In genomic region chr1:229870381-229870780, GRCh38 we compare ENCODE assay signal across 17 cellular contexts.
DNase-seq lines count a peak whose midpoint lies in the region; ATAC-seq and TF ChIP-seq lines count a peak whose summit lies in the region.
"Had no signal": no experiment of that assay in that cellular context is flagged by ENCODE, and none has a peak within 500 bp of the region (broad histone marks: within the 10 kb centered on the region; RNA-seq: fewer than 3 reads in every experiment).

No MANE protein-coding gene starts in this region.

- H3K9me1 ChIP-seq in IMR-90 (ENCODE audit: insufficient read depth, low read length), result no peaks in the 10 kb centered on the region

- H3K4ac ChIP-seq in IMR-90 (ENCODE audit: low read depth, low read length), result no peak overlapping the region

- H3K56ac ChIP-seq in IMR-90 (ENCODE audit: extremely low read depth, insufficient read depth, low read length), result no peak overlapping the region

- H2AK5ac ChIP-seq in IMR-90 (ENCODE audit: low read depth, low read length), result no peak overlapping the region

- DNase-seq in NCI-H1105 treated with DMSO at 0.1 percent for 48 hours (lab: John Stamatoyannopoulos, UW) (peak; percentile 1), NCI-H1105 (lab: John Stamatoyannopoulos, UW) (no peak), IMR-90 (no peak), NCI-H69 (lab: John Stamatoyannopoulos, UW) (peak; percentile 18), left lung (no peak), prostate gland (ENCODE audit: low spot score) (no peak)
- no peak for DNase-seq in activated CD8-positive, alpha-beta memory T cell treated with anti-CD3 and anti-CD28 coated beads, Interleukin-2, amount 10 ng/mL, durations not matched to agents 7 days and 5 days
- DNase-seq: 8988T; CD4-positive, alpha-beta memory T cell; DMS53; DND-41; EL; H9 had no signal

- H3K27me3 ChIP-seq in IMR-90 (ENCODE audit: control insufficient read depth, insufficient read depth, low read length), result no peaks in the 10 kb centered on the region
- no peaks in the 10 kb centered on the region for H3K27me3 ChIP-seq in left lung
- H3K27me3 ChIP-seq in prostate gland (replicated peaks; ENCODE audit: insufficient read depth), result no peaks in the 10 kb centered on the region
- H3K27me3 ChIP-seq: BLaER1 had no signal

- CTCF ChIA-PET in IMR-90 (lab: Yijun Ruan, JAX), result no interaction called here
- CTCF ChIA-PET in activated CD8-positive, alpha-beta memory T cell treated with anti-CD3 and anti-CD28 coated beads, Interleukin-2, amount 10 ng/mL, durations not matched to agents 7 days and 5 days (lab: Charles Lee), result no interaction called here

- no peaks in the 10 kb centered on the region for H3K79me1 ChIP-seq in IMR-90 (ENCODE audit: low read depth in 1 of 2, low read length in 2 of 2)

- no peaks in the 10 kb centered on the region for H3K36me3 Mint-ChIP-seq in activated CD8-positive, alpha-beta memory T cell treated with anti-CD3 and anti-CD28 coated beads, Interleukin-2, amount 10 ng/mL, durations not matched to agents 7 days and 5 days
- H3K36me3 Mint-ChIP-seq: CD14-positive monocyte; CD4-positive, alpha-beta memory T cell had no signal

- H4K5ac ChIP-seq in IMR-90 (ENCODE audit: low read depth, low read length), result no peak overlapping the region

- dilution Hi-C loops in IMR-90 (cut with HindIII; ENCODE audit: low sequenced_read_pairs, unreplicated experiment), result no loop called here

- no peaks in the 10 kb centered on the region for H3K4me1 ChIP-seq in IMR-90 (ENCODE audit: control insufficient read depth, insufficient read depth, low read length)
- no peaks in the 10 kb centered on the region for H3K4me1 ChIP-seq in left lung
- H3K4me1 ChIP-seq in prostate gland (replicated peaks), result no peaks in the 10 kb centered on the region
- H3K4me1 ChIP-seq: BLaER1 had no signal

- H3K14ac ChIP-seq in IMR-90 (replicated peaks; ENCODE audit: low read depth, low read length), result no peak overlapping the region

- POLR2A ChIA-PET in IMR-90 (lab: Charles Lee; ENCODE audit: unreplicated experiment), result no interaction called here

- H3K18ac ChIP-seq in IMR-90 (ENCODE audit: low read depth, low read length), result no peak overlapping the region

- no peak overlapping the region for H3K9ac ChIP-seq in IMR-90 (ENCODE audit: low read depth, low read length)
- H3K9ac ChIP-seq: BLaER1 had no signal

- H3K9me3 Mint-ChIP-seq in activated CD8-positive, alpha-beta memory T cell treated with anti-CD3 and anti-CD28 coated beads, Interleukin-2, amount 10 ng/mL, durations not matched to agents 7 days and 5 days (ENCODE audit: low read depth), result no peaks in the 10 kb centered on the region
- H3K9me3 Mint-ChIP-seq: CD14-positive monocyte; CD4-positive, alpha-beta memory T cell; H9 had no signal

- no peaks in the 10 kb centered on the region for H3K4me1 Mint-ChIP-seq in activated CD8-positive, alpha-beta memory T cell treated with anti-CD3 and anti-CD28 coated beads, Interleukin-2, amount 10 ng/mL, durations not matched to agents 7 days and 5 days
- H3K4me1 Mint-ChIP-seq: CD14-positive monocyte; CD4-positive, alpha-beta memory T cell; H9 had no signal

- ATAC-seq in IMR-90 (ENCODE audit: low read depth), result no peak
- ATAC-seq in left lung, result peak; percentile 54
- ATAC-seq in GM21367 (IDR thresholded peaks at IDR 0.05; ENCODE audit: unreplicated experiment), result no peak
- ATAC-seq in activated CD8-positive, alpha-beta memory T cell treated with anti-CD3 and anti-CD28 coated beads, Interleukin-2, amount 10 ng/mL, durations not matched to agents 7 days and 5 days, result no peak
- ATAC-seq: GM12878 had no signal

- no peaks in the 10 kb centered on the region for H4K20me1 ChIP-seq in IMR-90 (ENCODE audit: insufficient read depth, low read length)
- H4K20me1 ChIP-seq: BLaER1 had no signal

- H2BK120ac ChIP-seq in IMR-90 (ENCODE audit: low read depth, low read length), result no peak overlapping the region

- H3K4me3 ChIP-seq in IMR-90 (ENCODE audit: insufficient read depth, low read depth, low read length) (no peak overlapping the region), left lung (no peak overlapping the region), prostate gland (no peak overlapping the region)
- H3K4me3 ChIP-seq: BLaER1, GM12878 had no signal

- H3K36me3 ChIP-seq in IMR-90 (ENCODE audit: control insufficient read depth, insufficient read depth, low read length), result no peaks in the 10 kb centered on the region
- H3K36me3 ChIP-seq in left lung, result no peaks in the 10 kb centered on the region
- H3K36me3 ChIP-seq in prostate gland, result no peaks in the 10 kb centered on the region
- H3K36me3 ChIP-seq: BLaER1 had no signal

- H3K9me3 ChIP-seq in IMR-90 (ENCODE audit: control insufficient read depth, insufficient read depth, low read length), result no peaks in the 10 kb centered on the region
- no peaks in the 10 kb centered on the region for H3K9me3 ChIP-seq in left lung
- H3K9me3 ChIP-seq in prostate gland, result no peaks in the 10 kb centered on the region

- TF ChIP-seq POLR2A in IMR-90 (IDR thresholded peaks at IDR 0.05; ENCODE audit: low read depth, low read length), result no peak
- no peak for TF ChIP-seq POLR2A in prostate gland (IDR thresholded peaks at IDR 0.05)

- no peak overlapping the region for H3K4me2 ChIP-seq in IMR-90 (ENCODE audit: low read depth, low read length)
- H3K4me2 ChIP-seq: BLaER1 had no signal

- in situ Hi-C loops in IMR-90 (cut with MboI; ENCODE audit: low sequenced_read_pairs), result no loop called here

- H2AFZ ChIP-seq in IMR-90 (replicated peaks; ENCODE audit: low read length, poor library complexity), result no peak overlapping the region

- H2BK20ac ChIP-seq in IMR-90 (ENCODE audit: low read depth, low read length), result no peak overlapping the region

- intact Hi-C loops in IMR-90 (cut with micrococcal nuclease) (no loop called here), left lung (cut with DNase I) (no loop called here), prostate gland (cut with DNase I) (no loop called here)

- H3K23ac ChIP-seq in IMR-90 (ENCODE audit: low read depth, low read length), result no peak overlapping the region

- no peak overlapping the region for H4K91ac ChIP-seq in IMR-90 (ENCODE audit: insufficient read depth, low read depth, low read length)

- H2BK5ac ChIP-seq in IMR-90 (ENCODE audit: low read depth, low read length, poor library complexity, severe bottlenecking), result peak overlapping the region; percentile 30

- no peak overlapping the region for H2AK9ac ChIP-seq in IMR-90 (replicated peaks; ENCODE audit: low read depth, low read length, poor library complexity)

- BruUV-seq in IMR-90 (replicated peaks; lab: Mats Ljungman, UMichigan), result no TSS peak

- TF ChIP-seq CTCF in IMR-90 (conservative IDR thresholded peaks at IDR 0.05; ENCODE audit: low read depth, low read length), result no peak
- TF ChIP-seq CTCF in left lung (IDR thresholded peaks at IDR 0.05), result no peak
- no peak for TF ChIP-seq CTCF in prostate gland (IDR thresholded peaks at IDR 0.05)

- 38% methylated on average over 1 of the region's 2 CpGs; no CpG with 5 or more reads in 1 of the 2 experiments for WGBS in IMR-90 (ENCODE audit: extremely low coverage in 2 of 2, insufficient read length in 1 of 2), 2 experiments
- WGBS in prostate gland, result 68% methylated on average over 2 of the region's 2 CpGs

- no peak overlapping the region for H3K27ac ChIP-seq in IMR-90 (ENCODE audit: insufficient read depth, low read length)
- H3K27ac ChIP-seq in left lung, result no peak overlapping the region
- no peak overlapping the region for H3K27ac ChIP-seq in prostate gland
- H3K27ac ChIP-seq: BLaER1 had no signal

- no peak overlapping the region for H3K27ac Mint-ChIP-seq in activated CD8-positive, alpha-beta memory T cell treated with anti-CD3 and anti-CD28 coated beads, Interleukin-2, amount 10 ng/mL, durations not matched to agents 7 days and 5 days
- H3K27ac Mint-ChIP-seq: CD14-positive monocyte; CD4-positive, alpha-beta memory T cell had no signal

- TF ChIP-seq RAD21 in IMR-90 (IDR thresholded peaks at IDR 0.05; ENCODE audit: low read length), result no peak

- H3K27me3 Mint-ChIP-seq in activated CD8-positive, alpha-beta memory T cell treated with anti-CD3 and anti-CD28 coated beads, Interleukin-2, amount 10 ng/mL, durations not matched to agents 7 days and 5 days, result peaks cover 6% of the 10 kb centered on the region

- no peak overlapping the region for H2BK15ac ChIP-seq in IMR-90 (ENCODE audit: low read depth, low read length)

- no peak overlapping the region for H4K8ac ChIP-seq in IMR-90 (ENCODE audit: low read depth in 2 of 2, low read length in 2 of 2)

- H3K4me3 Mint-ChIP-seq in activated CD8-positive, alpha-beta memory T cell treated with anti-CD3 and anti-CD28 coated beads, Interleukin-2, amount 10 ng/mL, durations not matched to agents 7 days and 5 days, result no peak overlapping the region
- H3K4me3 Mint-ChIP-seq: CD14-positive monocyte, H9 had no signal

TF ChIP-seq in IMR-90, 13 proteins besides CTCF, POLR2A, EP300 and RAD21:
- TF ChIP-seq MAZ (IDR thresholded peaks at IDR 0.05; ENCODE audit: borderline replicate concordance, low read depth, low read length) (no peak), RFX5 (IDR thresholded peaks at IDR 0.05; ENCODE audit: low read depth, low read length) (no peak), SMC3 (IDR thresholded peaks at IDR 0.05; ENCODE audit: low read depth, low read length) (no peak), CHD1 (IDR thresholded peaks at IDR 0.05; ENCODE audit: low read depth, low read length) (no peak), FOS (IDR thresholded peaks at IDR 0.05; ENCODE audit: low read depth, low read length) (no peak), RCOR1 (IDR thresholded peaks at IDR 0.05; ENCODE audit: insufficient replicate concordance, low read length) (no peak)

Comparison
In these comparisons a context has a peak if more than half of its experiments do, and no peak if none do; other contexts are left out.
1. DNase-seq: peak in NCI-H1105 treated with DMSO at 0.1 percent for 48 hours (single experiment) and NCI-H69 (single experiment); none in NCI-H1105 (single experiment), IMR-90 (single experiment), left lung (0 of 2), prostate gland (single experiment) and activated CD8-positive, alpha-beta memory T cell treated with anti-CD3 and anti-CD28 coated beads, Interleukin-2, amount 10 ng/mL, durations not matched to agents 7 days and 5 days (single experiment).